ENCODE assay signal across 1 cellular context in genomic region chr16:15642557-15643452, GRCh38.
TF ChIP-seq lines count a peak whose summit lies in the region.

Gene MARF1 (minus strand): TSS chr16:15643154. CDS start chr16:15639233, 3,921 bp downstream.

TF ChIP-seq in HCT116, 20 proteins besides CTCF, POLR2A, EP300 and RAD21 (continued from another document):
- TF ChIP-seq REST (IDR thresholded peaks at IDR 0.05; ENCODE audit: low read depth), result no peak
- TF ChIP-seq POLR2AphosphoS5 (IDR thresholded peaks at IDR 0.05; ENCODE audit: low read depth, low read length), result peak; percentile 90
